In genomic region chr15:73153024-73153423, GRCh38 we compare ENCODE assay signal across 20 cellular contexts.
A peak's percentile ranks its signal among the peaks of the same experiment; 100 is the strongest.
DNase-seq lines count a peak whose midpoint lies in the region; ATAC-seq and TF ChIP-seq lines count a peak whose summit lies in the region.
"Had no signal": no experiment of that assay in that cellular context is flagged by ENCODE, and none has a peak within 500 bp of the region (broad histone marks: within the 10 kb centered on the region; RNA-seq: fewer than 3 reads in every experiment).

No MANE protein-coding gene starts in this region.

- H3K27me3 ChIP-seq in endodermal cell (ENCODE audit: control insufficient read depth, insufficient read depth, low read length, poor library complexity, severe bottlenecking) (no peaks in the 10 kb centered on the region), gastrocnemius medialis (no peaks in the 10 kb centered on the region)
- H3K27me3 ChIP-seq: BLaER1 had no signal

- no peaks in the 10 kb centered on the region for H3K27me3 Mint-ChIP-seq in endodermal cell (ENCODE audit: insufficient read depth)

- DNase-seq in Ammon's horn (ENCODE audit: low spot score): peak; percentile 64
- DNase-seq in cerebellar cortex (ENCODE audit: low spot score): peak; percentile 92
- DNase-seq in endodermal cell: no peak
- peak; percentile 8 to 33 for DNase-seq in gastrocnemius medialis
- no peak for DNase-seq in activated CD4-positive, alpha-beta T cell treated with anti-CD3 and anti-CD28 coated beads, Interleukin-2, amount 50 U/mL, for 48 hours
- no peak for DNase-seq in 8988T
- DNase-seq: Caco-2; CD4-positive, CD25-positive, alpha-beta regulatory T cell; CD8-positive, alpha-beta T cell; DMS153; DND-41; GDM1; H9 had no signal

- H3K27ac ChIP-seq in endodermal cell (ENCODE audit: low read depth, low read length) (no peak overlapping the region), gastrocnemius medialis (peak overlapping the region; percentile 47 to 79 (median 76))
- H3K27ac ChIP-seq: BLaER1, C4-2B had no signal

- no peak overlapping the region for H3K4me3 Mint-ChIP-seq in endodermal cell
- H3K4me3 Mint-ChIP-seq: B cell; CD4-positive, CD25-positive, alpha-beta regulatory T cell; CD8-positive, alpha-beta T cell; GM23338; H9 had no signal

- H3K9me3 ChIP-seq in endodermal cell (ENCODE audit: control insufficient read depth, low read length): peaks cover 36% of the 10 kb centered on the region
- peaks cover 0 to 4% (median 0%) of the 10 kb centered on the region in 3 donors for H3K9me3 ChIP-seq in gastrocnemius medialis

- in situ Hi-C loops in gastrocnemius medialis (cut with MboI; ENCODE audit: low sequenced_read_pairs in 4 of 4): no loop called here

- H3K4me3 ChIP-seq in endodermal cell (ENCODE audit: low read length) (no peak overlapping the region), gastrocnemius medialis (no peak overlapping the region)
- H3K4me3 ChIP-seq: BLaER1, GM12878, GM23338 had no signal

- peak overlapping the region; percentile 13 for H3K27ac Mint-ChIP-seq in endodermal cell
- H3K27ac Mint-ChIP-seq: B cell; CD4-positive, CD25-positive, alpha-beta regulatory T cell; CD8-positive, alpha-beta T cell; GM23338; H9 had no signal

- no peak overlapping the region for H3K9ac ChIP-seq in endodermal cell (ENCODE audit: extremely low read depth, low read length, poor library complexity, severe bottlenecking)
- H3K9ac ChIP-seq: BLaER1 had no signal

- no peak for TF ChIP-seq CTCF in endodermal cell (conservative IDR thresholded peaks at IDR 0.05)
- TF ChIP-seq CTCF in gastrocnemius medialis (IDR thresholded peaks at IDR 0.05 in 4 of 5, conservative IDR thresholded peaks at IDR 0.05 in 1 of 5): no peak

- intact Hi-C loops in gastrocnemius medialis (cut with DNase I; ENCODE audit: low total_unique reads): no loop called here

- peaks cover 17% of the 10 kb centered on the region for H3K9me3 Mint-ChIP-seq in endodermal cell

- WGBS in endodermal cell (ENCODE audit: insufficient coverage in 1 of 2, insufficient read length in 1 of 2), 2 experiments: 88% methylated on average over 1 of the region's 1 CpG; no CpG with 5 or more reads in 1 of the 2 experiments

- no peak for TF ChIP-seq POLR2A in gastrocnemius medialis (IDR thresholded peaks at IDR 0.05)

- ATAC-seq in gastrocnemius medialis (peak; percentile 95 to 98), GM19463 (IDR thresholded peaks at IDR 0.05; ENCODE audit: unreplicated experiment) (no peak)
- ATAC-seq: CD8-positive, alpha-beta T cell; GM12878; GM23338; HCT116 had no signal

- no peaks in the 10 kb centered on the region for H3K4me1 ChIP-seq in endodermal cell (ENCODE audit: control insufficient read depth, insufficient read depth, low read length)
- peaks cover 18 to 40% of the 10 kb centered on the region in 2 donors for H3K4me1 ChIP-seq in gastrocnemius medialis
- H3K4me1 ChIP-seq: BLaER1, Caco-2 had no signal

- peaks cover 68% of the 10 kb centered on the region for H3K36me3 ChIP-seq in endodermal cell (ENCODE audit: control insufficient read depth, insufficient read depth, low read length)
- H3K36me3 ChIP-seq in gastrocnemius medialis: no peaks in the 10 kb centered on the region

- H3K36me3 Mint-ChIP-seq in endodermal cell (ENCODE audit: low read depth): peaks cover 66% of the 10 kb centered on the region
- H3K36me3 Mint-ChIP-seq: CD4-positive, CD25-positive, alpha-beta regulatory T cell had no signal

- H3K4me1 Mint-ChIP-seq in endodermal cell: no peaks in the 10 kb centered on the region
- H3K4me1 Mint-ChIP-seq: B cell, GM23338, H9 had no signal

Comparison
In these comparisons a context has a peak if more than half of its experiments do, and no peak if none do; other contexts are left out.
1. DNase-seq: peak in Ammon's horn (single experiment), cerebellar cortex (single experiment) and gastrocnemius medialis (2 of 2); none in endodermal cell (single experiment), activated CD4-positive, alpha-beta T cell treated with anti-CD3 and anti-CD28 coated beads, Interleukin-2, amount 50 U/mL, for 48 hours (0 of 2) and 8988T (single experiment).